39 cellular contexts compared by ENCODE assay signal in genomic region chr4:136471051-136471450, GRCh38.
"Had no signal": no experiment of that assay in that cellular context is flagged by ENCODE, and none has a peak within 500 bp of the region (broad histone marks: within the 10 kb centered on the region; RNA-seq: fewer than 3 reads in every experiment).

No MANE protein-coding gene starts in this region.

- DNase-seq: activated effector memory CD4-positive, alpha-beta T cell treated with anti-CD3 and anti-CD28 coated beads, Interleukin-2, amount 50 U/mL, for 16 hours; activated effector memory CD4-positive, alpha-beta T cell treated with Interleukin-2 at 50 U/mL for 16 hours; activated gamma-delta T cell; activated gamma-delta T cell treated with Interleukin-2 at 50 U/mL for 16 hours; activated naive CD4-positive, alpha-beta T cell; activated naive CD4-positive, alpha-beta T cell treated with anti-CD3 and anti-CD28 coated beads for 36 hours; activated naive CD4-positive, alpha-beta T cell treated with anti-CD3 and anti-CD28 coated beads, Interleukin-2, amount 10 ng/mL, durations not matched to agents 7 days and 5 days; activated naive CD4-positive, alpha-beta T cell treated with anti-CD3 and anti-CD28 coated beads, Interleukin-2, amount 50 U/mL, for 16 hours; activated naive CD4-positive, alpha-beta T cell treated with Interleukin-2 at 50 U/mL for 16 hours; activated naive CD8-positive, alpha-beta T cell treated with anti-CD3 and anti-CD28 coated beads for 36 hours; activated naive CD8-positive, alpha-beta T cell treated with anti-CD3 and anti-CD28 coated beads, Interleukin-2, amount 10 ng/mL, durations not matched to agents 7 days and 5 days; activated naive CD8-positive, alpha-beta T cell treated with anti-CD3 and anti-CD28 coated beads, Interleukin-2, amount 50 U/mL, for 24 hours; activated T-cell treated with anti-CD3 and anti-CD28 coated beads, Interleukin-2, amount 50 U/mL, for 24 hours; activated T-cell treated with anti-CD3 and anti-CD28 coated beads, Interleukin-2, amount 50 U/mL, for 4 hours; activated T-cell treated with anti-CD3 and anti-CD28 coated beads, Interleukin-2, amount 50 U/mL, for 48 hours; activated T-cell treated with anti-CD3 and anti-CD28 coated beads, Interleukin-2, amount 50 U/mL, for 72 hours; adrenal gland; amniotic stem cell; amygdala; anterior cingulate cortex; aorta; body of pancreas; brain microvascular endothelial cell; caudate nucleus; central memory CD4-positive, alpha-beta T cell; cerebellar nuclear complex had no signal

- H3K4me3 ChIP-seq: adrenal gland, ascending aorta, body of pancreas, breast epithelium, cardiac muscle cell had no signal

- H3K4me1 Mint-ChIP-seq: activated naive CD4-positive, alpha-beta T cell treated with anti-CD3 and anti-CD28 coated beads, Interleukin-2, amount 10 ng/mL, durations not matched to agents 7 days and 5 days; activated naive CD4-positive, alpha-beta T cell treated with anti-CD3 and anti-CD28 coated beads, Interleukin-2, amount 50 U/mL, for 24 hours; activated naive CD8-positive, alpha-beta T cell treated with anti-CD3 and anti-CD28 coated beads for 36 hours; activated naive CD8-positive, alpha-beta T cell treated with anti-CD3 and anti-CD28 coated beads, Interleukin-2, amount 10 ng/mL, durations not matched to agents 7 days and 5 days; activated naive CD8-positive, alpha-beta T cell treated with anti-CD3 and anti-CD28 coated beads, Interleukin-2, amount 50 U/mL, for 24 hours; activated T-helper 17 cell treated with anti-CD3 and anti-CD28 coated beads, Interleukin-2, amount 50 U/mL, for 72 hours; brain; central memory CD8-positive, alpha-beta T cell had no signal

- H3K9me3 Mint-ChIP-seq: activated T-helper 1 cell treated with anti-CD3 and anti-CD28 coated beads, Interleukin-12 subunit alpha, Interleukin-12 subunit beta, Interleukin-2, Interleukin-4 antibody, amounts not matched to agents 30 ng/mL and 10 ng/mL and 1 ng/mL, durations not matched to agents 14 hours and 24 hours and 36 hours; central memory CD8-positive, alpha-beta T cell had no signal

- H3K36me3 Mint-ChIP-seq: activated naive CD4-positive, alpha-beta T cell treated with anti-CD3 and anti-CD28 coated beads, Interleukin-2, amount 10 ng/mL, durations not matched to agents 7 days and 5 days; activated naive CD4-positive, alpha-beta T cell treated with anti-CD3 and anti-CD28 coated beads, Interleukin-2, amount 50 U/mL, for 24 hours; activated naive CD4-positive, alpha-beta T cell treated with anti-CD3 and anti-CD28 coated beads, Interleukin-2, amount 50 U/mL, for 72 hours; activated naive CD8-positive, alpha-beta T cell; activated naive CD8-positive, alpha-beta T cell treated with anti-CD3 and anti-CD28 coated beads for 36 hours; activated naive CD8-positive, alpha-beta T cell treated with anti-CD3 and anti-CD28 coated beads, Interleukin-2, amount 10 ng/mL, durations not matched to agents 7 days and 5 days; brain had no signal

- H3K27ac Mint-ChIP-seq: activated naive CD4-positive, alpha-beta T cell treated with anti-CD3 and anti-CD28 coated beads for 36 hours; activated naive CD4-positive, alpha-beta T cell treated with anti-CD3 and anti-CD28 coated beads, Interleukin-2, amount 10 ng/mL, durations not matched to agents 7 days and 5 days; activated naive CD4-positive, alpha-beta T cell treated with anti-CD3 and anti-CD28 coated beads, Interleukin-2, amount 50 U/mL, for 24 hours; activated naive CD4-positive, alpha-beta T cell treated with anti-CD3 and anti-CD28 coated beads, Interleukin-2, amount 50 U/mL, for 72 hours; activated naive CD8-positive, alpha-beta T cell; activated naive CD8-positive, alpha-beta T cell treated with anti-CD3 and anti-CD28 coated beads for 36 hours; activated naive CD8-positive, alpha-beta T cell treated with anti-CD3 and anti-CD28 coated beads, Interleukin-2, amount 10 ng/mL, durations not matched to agents 7 days and 5 days; activated naive CD8-positive, alpha-beta T cell treated with anti-CD3 and anti-CD28 coated beads, Interleukin-2, amount 50 U/mL, for 24 hours; activated T-cell treated with anti-CD3 and anti-CD28 coated beads, Interleukin-2, amount 50 U/mL, for 24 hours; activated T-cell treated with anti-CD3 and anti-CD28 coated beads, Interleukin-2, amount 50 U/mL, for 72 hours; activated T-helper 1 cell treated with anti-CD3 and anti-CD28 coated beads, Interleukin-12 subunit alpha, Interleukin-12 subunit beta, Interleukin-2, Interleukin-4 antibody, amounts not matched to agents 30 ng/mL and 10 ng/mL and 1 ng/mL, durations not matched to agents 14 hours and 24 hours and 36 hours; activated T-helper 17 cell treated with anti-CD3 and anti-CD28 coated beads, Interleukin-2, amount 50 U/mL, for 72 hours; activated T-helper 2 cell treated with anti-CD3 and anti-CD28 coated beads, Interferon-gamma antibody, Interleukin-2, Interleukin-4, amounts not matched to agents 10 μg/mL and 5 μg/mL and 100 μg/mL, durations not matched to agents 14 hours and 24 hours and 36 hours; brain had no signal

- H3K4me1 ChIP-seq: adrenal gland, ascending aorta, body of pancreas, breast epithelium had no signal

- H3K27ac ChIP-seq: adrenal gland, ascending aorta, body of pancreas, brain microvascular endothelial cell, breast epithelium, cardiac muscle cell had no signal

- ATAC-seq: activated naive CD4-positive, alpha-beta T cell treated with anti-CD3 and anti-CD28 coated beads, Interleukin-2, amount 50 U/mL, for 72 hours; activated naive CD8-positive, alpha-beta T cell treated with anti-CD3 and anti-CD28 coated beads, Interleukin-2, amount 50 U/mL, for 24 hours; activated T-cell treated with anti-CD3 and anti-CD28 coated beads, Interleukin-2, amount 50 U/mL, for 4 hours; activated T-cell treated with anti-CD3 and anti-CD28 coated beads, Interleukin-2, amount 50 U/mL, for 72 hours; activated T-helper 17 cell treated with anti-CD3 and anti-CD28 coated beads, Interleukin-2, amount 50 U/mL, for 72 hours; body of pancreas had no signal

- H3K27me3 ChIP-seq: adrenal gland, ascending aorta, body of pancreas, brain microvascular endothelial cell, breast epithelium, cardiac muscle cell had no signal

- H3K4me3 Mint-ChIP-seq: activated naive CD4-positive, alpha-beta T cell treated with anti-CD3 and anti-CD28 coated beads for 36 hours; activated naive CD4-positive, alpha-beta T cell treated with anti-CD3 and anti-CD28 coated beads, Interleukin-2, amount 10 ng/mL, durations not matched to agents 7 days and 5 days; activated naive CD4-positive, alpha-beta T cell treated with anti-CD3 and anti-CD28 coated beads, Interleukin-2, amount 50 U/mL, for 24 hours; activated naive CD8-positive, alpha-beta T cell; activated naive CD8-positive, alpha-beta T cell treated with anti-CD3 and anti-CD28 coated beads for 36 hours; activated naive CD8-positive, alpha-beta T cell treated with anti-CD3 and anti-CD28 coated beads, Interleukin-2, amount 10 ng/mL, durations not matched to agents 7 days and 5 days; activated naive CD8-positive, alpha-beta T cell treated with anti-CD3 and anti-CD28 coated beads, Interleukin-2, amount 50 U/mL, for 24 hours; activated T-cell treated with anti-CD3 and anti-CD28 coated beads, Interleukin-2, amount 50 U/mL, for 24 hours; activated T-cell treated with anti-CD3 and anti-CD28 coated beads, Interleukin-2, amount 50 U/mL, for 4 hours; activated T-cell treated with anti-CD3 and anti-CD28 coated beads, Interleukin-2, amount 50 U/mL, for 72 hours; activated T-helper 1 cell treated with anti-CD3 and anti-CD28 coated beads, Interleukin-12 subunit alpha, Interleukin-12 subunit beta, Interleukin-2, Interleukin-4 antibody, amounts not matched to agents 30 ng/mL and 10 ng/mL and 1 ng/mL, durations not matched to agents 14 hours and 24 hours and 36 hours; activated T-helper 17 cell treated with anti-CD3 and anti-CD28 coated beads, Interleukin-2, amount 50 U/mL, for 72 hours; brain; central memory CD8-positive, alpha-beta T cell had no signal

- FAIRE-seq: astrocyte, bronchial epithelial cell had no signal

- H3K27me3 Mint-ChIP-seq: activated naive CD4-positive, alpha-beta T cell treated with anti-CD3 and anti-CD28 coated beads, Interleukin-2, amount 10 ng/mL, durations not matched to agents 7 days and 5 days; activated naive CD4-positive, alpha-beta T cell treated with anti-CD3 and anti-CD28 coated beads, Interleukin-2, amount 50 U/mL, for 24 hours; activated naive CD8-positive, alpha-beta T cell; activated naive CD8-positive, alpha-beta T cell treated with anti-CD3 and anti-CD28 coated beads for 36 hours; activated naive CD8-positive, alpha-beta T cell treated with anti-CD3 and anti-CD28 coated beads, Interleukin-2, amount 10 ng/mL, durations not matched to agents 7 days and 5 days; activated naive CD8-positive, alpha-beta T cell treated with anti-CD3 and anti-CD28 coated beads, Interleukin-2, amount 50 U/mL, for 24 hours; activated T-cell treated with anti-CD3 and anti-CD28 coated beads, Interleukin-2, amount 50 U/mL, for 24 hours; activated T-helper 17 cell treated with anti-CD3 and anti-CD28 coated beads, Interleukin-2, amount 50 U/mL, for 72 hours; brain; central memory CD8-positive, alpha-beta T cell had no signal

- H3K36me3 ChIP-seq: adrenal gland, ascending aorta, brain microvascular endothelial cell, breast epithelium, cardiac muscle cell had no signal

- H3K9me3 ChIP-seq: adrenal gland, ascending aorta, body of pancreas had no signal
